Comparison of ENCODE assay signal across 28 cellular contexts in the genomic region with DNA sequence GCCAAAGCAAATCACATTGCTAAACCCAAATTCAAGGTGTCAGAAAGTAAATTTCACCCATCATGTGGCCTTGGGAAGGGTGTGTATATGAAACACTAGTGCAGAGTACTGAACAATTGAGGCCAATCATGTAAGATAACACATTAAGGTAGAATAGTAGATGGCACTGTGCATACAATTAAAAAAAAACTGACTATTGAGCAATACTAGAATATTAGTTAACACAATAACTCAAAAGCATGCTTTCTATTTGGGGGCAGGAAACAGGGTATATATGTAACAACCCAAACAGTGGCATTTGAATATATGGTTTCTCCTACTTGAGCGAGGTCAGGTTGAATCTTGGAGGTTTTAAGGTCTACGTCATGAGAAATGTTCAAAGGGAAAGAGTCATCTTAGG.
"Had no signal": no experiment of that assay in that cellular context is flagged by ENCODE, and none has a peak within 500 bp of the region (broad histone marks: within the 10 kb centered on the region; RNA-seq: fewer than 3 reads in every experiment).

No MANE protein-coding gene starts in this region.

- H3K4me1 Mint-ChIP-seq: endodermal cell had no signal

- H3K27ac ChIP-seq: colonic mucosa, coronary artery, dorsolateral prefrontal cortex, epithelial cell of prostate, esophagus muscularis mucosa, esophagus squamous epithelium, foreskin keratinocyte, gastrocnemius medialis, gastroesophageal sphincter, heart left ventricle, heart right ventricle had no signal

- FAIRE-seq: colon, endometrium, endothelial cell of umbilical vein, frontal cortex had no signal

- H3K27ac Mint-ChIP-seq: dendritic cell treated with granulocyte-macrophage colony-stimulating factor and Interleukin-4, amounts not matched to agents 40 ng/mL and 50 ng/mL, for 4 days; effector memory CD8-positive, alpha-beta T cell; endodermal cell had no signal

- H3K4me3 ChIP-seq: colonic mucosa, coronary artery, dorsolateral prefrontal cortex, esophagus muscularis mucosa, esophagus squamous epithelium, gastrocnemius medialis, gastroesophageal sphincter, heart left ventricle, heart right ventricle had no signal

- H3K27me3 ChIP-seq: colonic mucosa, foreskin keratinocyte, gastrocnemius medialis had no signal

- H3K9me3 Mint-ChIP-seq: dendritic cell treated with granulocyte-macrophage colony-stimulating factor and Interleukin-4, amounts not matched to agents 40 ng/mL and 50 ng/mL, for 4 days; effector memory CD8-positive, alpha-beta T cell; endodermal cell had no signal

- H3K9me3 ChIP-seq: colonic mucosa, esophagus muscularis mucosa, esophagus squamous epithelium, gastrocnemius medialis, heart left ventricle, heart right ventricle had no signal

- ATAC-seq: effector memory CD8-positive, alpha-beta T cell; esophagus mucosa; foreskin keratinocyte; gastrocnemius medialis; gastroesophageal sphincter; heart left ventricle; heart right ventricle had no signal

- H3K4me1 ChIP-seq: colonic mucosa, esophagus muscularis mucosa, esophagus squamous epithelium, foreskin keratinocyte, gastrocnemius medialis, gastroesophageal sphincter, heart left ventricle, heart right ventricle had no signal

- H3K36me3 ChIP-seq: colonic mucosa, esophagus muscularis mucosa, esophagus squamous epithelium, gastrocnemius medialis, gastroesophageal sphincter, heart left ventricle, heart right ventricle had no signal

- H3K4me3 Mint-ChIP-seq: dendritic cell treated with granulocyte-macrophage colony-stimulating factor and Interleukin-4, amounts not matched to agents 40 ng/mL and 50 ng/mL, for 4 days; effector memory CD8-positive, alpha-beta T cell; endodermal cell had no signal

- DNase-seq: colonic mucosa; cortex of kidney; dermis blood vessel endothelial cell; effector CD4-positive, alpha-beta T cell; effector CD8-positive, alpha-beta T cell; effector memory CD4-positive, alpha-beta T cell; effector memory CD8-positive, alpha-beta T cell; endodermal cell; erythroblast; esophagus squamous epithelium; foreskin fibroblast; foreskin keratinocyte; foreskin melanocyte; gastrocnemius medialis; glutamatergic neuron; heart left ventricle; heart right ventricle had no signal
